In genomic region chr10:1122349-1122748, GRCh38 we compare ENCODE assay signal across 24 cellular contexts.
DNase-seq lines count a peak whose midpoint lies in the region; ATAC-seq and TF ChIP-seq lines count a peak whose summit lies in the region.
"Had no signal": no experiment of that assay in that cellular context is flagged by ENCODE, and none has a peak within 500 bp of the region (broad histone marks: within the 10 kb centered on the region; RNA-seq: fewer than 3 reads in every experiment).

No MANE protein-coding gene starts in this region.

- no peak overlapping the region for H3K4me3 Mint-ChIP-seq in CD8-positive, alpha-beta T cell
- peak overlapping the region; percentile 5 for H3K4me3 Mint-ChIP-seq in activated naive CD8-positive, alpha-beta T cell treated with anti-CD3 and anti-CD28 coated beads, Interleukin-2, amount 10 ng/mL, durations not matched to agents 7 days and 5 days
- H3K4me3 Mint-ChIP-seq in natural killer cell = no peak overlapping the region

- POLR2A ChIA-PET in CD8-positive, alpha-beta T cell (lab: Charles Lee) = no interaction called here
- POLR2A ChIA-PET in activated naive CD8-positive, alpha-beta T cell treated with anti-CD3 and anti-CD28 coated beads, Interleukin-2, amount 10 ng/mL, durations not matched to agents 7 days and 5 days (lab: Charles Lee) = no interaction called here

- peak overlapping the region; percentile 86 for H3K4me2 ChIP-seq in BLaER1

- H3K27me3 ChIP-seq in BLaER1 (no peaks in the 10 kb centered on the region), left ventricle myocardium inferior (ENCODE audit: low read depth) (no peaks in the 10 kb centered on the region)
- H3K27me3 ChIP-seq in CD8-positive, alpha-beta T cell (ENCODE audit: insufficient read depth, low read length) = no peaks in the 10 kb centered on the region
- H3K27me3 ChIP-seq: cardiac muscle cell, suprapubic skin had no signal

- no peak overlapping the region for H3K27ac ChIP-seq in BLaER1
- H3K27ac ChIP-seq in CD8-positive, alpha-beta T cell (ENCODE audit: low read depth, low read length) = no peak overlapping the region
- no peak overlapping the region for H3K27ac ChIP-seq in left ventricle myocardium inferior (replicated peaks)
- H3K27ac ChIP-seq: C4-2B, cardiac muscle cell, KMS-11, lower lobe of right lung, suprapubic skin had no signal

- peaks cover 91% of the 10 kb centered on the region for H3K36me3 Mint-ChIP-seq in CD8-positive, alpha-beta T cell
- H3K36me3 Mint-ChIP-seq in activated naive CD8-positive, alpha-beta T cell treated with anti-CD3 and anti-CD28 coated beads, Interleukin-2, amount 10 ng/mL, durations not matched to agents 7 days and 5 days = peaks cover 45% of the 10 kb centered on the region
- H3K36me3 Mint-ChIP-seq in natural killer cell = peaks cover 20% of the 10 kb centered on the region

- H3K4me1 ChIP-seq in BLaER1 (peaks cover 97% of the 10 kb centered on the region), left ventricle myocardium inferior (peaks cover 16% of the 10 kb centered on the region)
- H3K4me1 ChIP-seq in CD8-positive, alpha-beta T cell (ENCODE audit: insufficient read depth, low read length) = peaks cover 19% of the 10 kb centered on the region
- H3K4me1 ChIP-seq: lower lobe of right lung, suprapubic skin had no signal

- peaks cover 48% of the 10 kb centered on the region for H3K4me1 Mint-ChIP-seq in CD8-positive, alpha-beta T cell (ENCODE audit: low read depth)
- H3K4me1 Mint-ChIP-seq in activated naive CD8-positive, alpha-beta T cell treated with anti-CD3 and anti-CD28 coated beads, Interleukin-2, amount 10 ng/mL, durations not matched to agents 7 days and 5 days = peaks cover 19% of the 10 kb centered on the region
- H3K4me1 Mint-ChIP-seq in natural killer cell = peaks cover 27 to 37% of the 10 kb centered on the region in 2 donors

- ATAC-seq in CD8-positive, alpha-beta T cell = no peak
- no peak for ATAC-seq in activated naive CD8-positive, alpha-beta T cell treated with anti-CD3 and anti-CD28 coated beads, Interleukin-2, amount 10 ng/mL, durations not matched to agents 7 days and 5 days (ENCODE audit: low read depth)
- ATAC-seq in natural killer cell = no peak
- ATAC-seq: lower lobe of right lung, Panc1 had no signal

- no peaks in the 10 kb centered on the region for H3K9me3 Mint-ChIP-seq in CD8-positive, alpha-beta T cell
- no peaks in the 10 kb centered on the region for H3K9me3 Mint-ChIP-seq in activated naive CD8-positive, alpha-beta T cell treated with anti-CD3 and anti-CD28 coated beads, Interleukin-2, amount 10 ng/mL, durations not matched to agents 7 days and 5 days
- H3K9me3 Mint-ChIP-seq in natural killer cell = no peaks in the 10 kb centered on the region

- no peaks in the 10 kb centered on the region for H3K9me3 ChIP-seq in BLaER1
- H3K9me3 ChIP-seq in CD8-positive, alpha-beta T cell (ENCODE audit: low read length) = no peaks in the 10 kb centered on the region
- H3K9me3 ChIP-seq in left ventricle myocardium inferior (replicated peaks) = no peaks in the 10 kb centered on the region
- H3K9me3 ChIP-seq: lower lobe of right lung, suprapubic skin had no signal

- CTCF ChIA-PET in CD8-positive, alpha-beta T cell (lab: Charles Lee) = no interaction called here

- no peak for TF ChIP-seq CTCF in CD8-positive, alpha-beta T cell (IDR thresholded peaks at IDR 0.05)
- TF ChIP-seq CTCF in natural killer cell (IDR thresholded peaks at IDR 0.05) = no peak
- TF ChIP-seq CTCF in left ventricle myocardium inferior (IDR thresholded peaks at IDR 0.05; ENCODE audit: borderline replicate concordance) = no peak

- no peak overlapping the region for H3K9ac ChIP-seq in BLaER1
- H3K9ac ChIP-seq: KMS-11 had no signal

- H3K27ac Mint-ChIP-seq in CD8-positive, alpha-beta T cell = peak overlapping the region; percentile 75
- H3K27ac Mint-ChIP-seq in activated naive CD8-positive, alpha-beta T cell treated with anti-CD3 and anti-CD28 coated beads, Interleukin-2, amount 10 ng/mL, durations not matched to agents 7 days and 5 days = peak overlapping the region; percentile 30
- H3K27ac Mint-ChIP-seq in natural killer cell = peak overlapping the region; percentile 14 to 75

- H4K20me1 ChIP-seq in BLaER1 = peaks cover 97% of the 10 kb centered on the region

- intact Hi-C loops in CD8-positive, alpha-beta T cell (cut with DNase I, micrococcal nuclease) = no loop called here
- intact Hi-C loops in natural killer cell (cut with micrococcal nuclease) (no loop called here), left ventricle myocardium inferior (cut with micrococcal nuclease) (no loop called here)

- no peak for DNase-seq in CD8-positive, alpha-beta T cell
- DNase-seq in activated naive CD8-positive, alpha-beta T cell treated with anti-CD3 and anti-CD28 coated beads, Interleukin-2, amount 10 ng/mL, durations not matched to agents 7 days and 5 days = no peak
- no peak for DNase-seq in natural killer cell
- DNase-seq in NCI-H2227 (lab: John Stamatoyannopoulos, UW; ENCODE audit: unreplicated experiment) = no peak
- DNase-seq in cerebellum (ENCODE audit: low spot score) = no peak
- DNase-seq in left ventricle myocardium inferior = no peak
- DNase-seq: activated CD4-positive, alpha-beta T cell treated with anti-CD3 and anti-CD28 coated beads for 4 hours; amygdala; EL; HCEC 1CT; lower lobe of right lung; NCI-H146; NCI-H2171; NCI-H524; NK-92 treated with Interleukin-12 subunit alpha and Interleukin-12 subunit beta, amount 100 ng/mL, for 24 hours; occipital lobe; SIG-M5; stimulated activated CD4-positive, alpha-beta T cell treated with anti-CD3 and anti-CD28 coated beads, Interleukin-1b, Interleukin-23, amount 100 ng/mL, for 48 hours had no signal

- H3K27me3 Mint-ChIP-seq in CD8-positive, alpha-beta T cell (ENCODE audit: low read depth) = no peaks in the 10 kb centered on the region
- no peaks in the 10 kb centered on the region for H3K27me3 Mint-ChIP-seq in activated naive CD8-positive, alpha-beta T cell treated with anti-CD3 and anti-CD28 coated beads, Interleukin-2, amount 10 ng/mL, durations not matched to agents 7 days and 5 days
- H3K27me3 Mint-ChIP-seq in natural killer cell (ENCODE audit: low read depth in 2 of 2) = no peaks in the 10 kb centered on the region

- H3K4me3 ChIP-seq in BLaER1 (no peak overlapping the region), left ventricle myocardium inferior (no peak overlapping the region)
- no peak overlapping the region for H3K4me3 ChIP-seq in CD8-positive, alpha-beta T cell (ENCODE audit: low read depth, low read length)
- H3K4me3 ChIP-seq: cardiac muscle cell, lower lobe of right lung, suprapubic skin had no signal

- H3K36me3 ChIP-seq in BLaER1 (peaks cover 74% of the 10 kb centered on the region), left ventricle myocardium inferior (peaks cover 88% of the 10 kb centered on the region)
- H3K36me3 ChIP-seq in CD8-positive, alpha-beta T cell (ENCODE audit: insufficient read depth, low read length) = peaks cover 44% of the 10 kb centered on the region
